Comparison of ENCODE assay signal across 1 cellular context in genomic region chr7:99384523-99384922, GRCh38.
TF ChIP-seq lines count a peak whose summit lies in the region.

No MANE protein-coding gene starts in this region.

TF ChIP-seq in HepG2, 621 proteins besides CTCF, POLR2A, EP300 and RAD21:
- no peak for TF ChIP-seq ZNF382 (CRISPR knock-in tag; IDR thresholded peaks at IDR 0.05; ENCODE audit: borderline replicate concordance)
- no peak for TF ChIP-seq SRY (CRISPR knock-in tag; IDR thresholded peaks at IDR 0.05)
- no peak for TF ChIP-seq GZF1 (CRISPR knock-in tag; IDR thresholded peaks at IDR 0.05)
- TF ChIP-seq, protein P1, sequence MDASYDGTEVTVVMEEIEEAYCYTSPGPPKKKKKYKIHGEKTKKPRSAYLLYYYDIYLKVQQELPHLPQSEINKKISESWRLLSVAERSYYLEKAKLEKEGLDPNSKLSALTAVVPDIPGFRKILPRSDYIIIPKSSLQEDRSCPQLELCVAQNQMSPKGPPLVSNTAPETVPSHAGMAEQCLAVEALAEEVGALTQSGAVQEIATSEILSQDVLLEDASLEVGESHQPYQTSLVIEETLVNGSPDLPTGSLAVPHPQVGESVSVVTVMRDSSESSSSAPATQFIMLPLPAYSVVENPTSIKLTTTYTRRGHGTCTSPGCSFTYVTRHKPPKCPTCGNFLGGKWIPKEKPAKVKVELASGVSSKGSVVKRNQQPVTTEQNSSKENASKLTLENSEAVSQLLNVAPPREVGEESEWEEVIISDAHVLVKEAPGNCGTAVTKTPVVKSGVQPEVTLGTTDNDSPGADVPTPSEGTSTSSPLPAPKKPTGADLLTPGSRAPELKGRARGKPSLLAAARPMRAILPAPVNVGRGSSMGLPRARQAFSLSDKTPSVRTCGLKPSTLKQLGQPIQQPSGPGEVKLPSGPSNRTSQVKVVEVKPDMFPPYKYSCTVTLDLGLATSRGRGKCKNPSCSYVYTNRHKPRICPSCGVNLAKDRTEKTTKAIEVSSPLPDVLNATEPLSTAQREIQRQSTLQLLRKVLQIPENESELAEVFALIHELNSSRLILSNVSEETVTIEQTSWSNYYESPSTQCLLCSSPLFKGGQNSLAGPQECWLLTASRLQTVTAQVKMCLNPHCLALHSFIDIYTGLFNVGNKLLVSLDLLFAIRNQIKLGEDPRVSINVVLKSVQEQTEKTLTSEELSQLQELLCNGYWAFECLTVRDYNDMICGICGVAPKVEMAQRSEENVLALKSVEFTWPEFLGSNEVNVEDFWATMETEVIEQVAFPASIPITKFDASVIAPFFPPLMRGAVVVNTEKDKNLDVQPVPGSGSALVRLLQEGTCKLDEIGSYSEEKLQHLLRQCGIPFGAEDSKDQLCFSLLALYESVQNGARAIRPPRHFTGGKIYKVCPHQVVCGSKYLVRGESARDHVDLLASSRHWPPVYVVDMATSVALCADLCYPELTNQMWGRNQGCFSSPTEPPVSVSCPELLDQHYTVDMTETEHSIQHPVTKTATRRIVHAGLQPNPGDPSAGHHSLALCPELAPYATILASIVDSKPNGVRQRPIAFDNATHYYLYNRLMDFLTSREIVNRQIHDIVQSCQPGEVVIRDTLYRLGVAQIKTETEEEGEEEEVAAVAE (CRISPR knock-in tag; IDR thresholded peaks at IDR 0.05; ENCODE audit: borderline replicate concordance), result no peak
- TF ChIP-seq ARNT (IDR thresholded peaks at IDR 0.05), result no peak
- no peak for TF ChIP-seq ELF3 (CRISPR knock-in tag; IDR thresholded peaks at IDR 0.05)
- TF ChIP-seq, protein P2, sequence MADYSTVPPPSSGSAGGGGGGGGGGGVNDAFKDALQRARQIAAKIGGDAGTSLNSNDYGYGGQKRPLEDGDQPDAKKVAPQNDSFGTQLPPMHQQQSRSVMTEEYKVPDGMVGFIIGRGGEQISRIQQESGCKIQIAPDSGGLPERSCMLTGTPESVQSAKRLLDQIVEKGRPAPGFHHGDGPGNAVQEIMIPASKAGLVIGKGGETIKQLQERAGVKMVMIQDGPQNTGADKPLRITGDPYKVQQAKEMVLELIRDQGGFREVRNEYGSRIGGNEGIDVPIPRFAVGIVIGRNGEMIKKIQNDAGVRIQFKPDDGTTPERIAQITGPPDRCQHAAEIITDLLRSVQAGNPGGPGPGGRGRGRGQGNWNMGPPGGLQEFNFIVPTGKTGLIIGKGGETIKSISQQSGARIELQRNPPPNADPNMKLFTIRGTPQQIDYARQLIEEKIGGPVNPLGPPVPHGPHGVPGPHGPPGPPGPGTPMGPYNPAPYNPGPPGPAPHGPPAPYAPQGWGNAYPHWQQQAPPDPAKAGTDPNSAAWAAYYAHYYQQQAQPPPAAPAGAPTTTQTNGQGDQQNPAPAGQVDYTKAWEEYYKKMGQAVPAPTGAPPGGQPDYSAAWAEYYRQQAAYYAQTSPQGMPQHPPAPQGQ (CRISPR knock-in tag; IDR thresholded peaks at IDR 0.05; ENCODE audit: borderline replicate concordance), result no peak
- no peak for TF ChIP-seq MED13 (CRISPR knock-in tag; IDR thresholded peaks at IDR 0.05)
- no peak for TF ChIP-seq MAFF (IDR thresholded peaks at IDR 0.05; ENCODE audit: low read depth, low read length)
- TF ChIP-seq SRSF4 (IDR thresholded peaks at IDR 0.05; ENCODE audit: low read depth, low read length, poor library complexity, severe bottlenecking), result no peak
- TF ChIP-seq PRMT3 (CRISPR knock-in tag; IDR thresholded peaks at IDR 0.05; ENCODE audit: borderline replicate concordance, low read depth), result no peak
- TF ChIP-seq MBNL3 (CRISPR knock-in tag; conservative IDR thresholded peaks at IDR 0.05), result no peak
- TF ChIP-seq AHDC1 (CRISPR knock-in tag; IDR thresholded peaks at IDR 0.05; ENCODE audit: borderline replicate concordance), result no peak
- no peak for TF ChIP-seq SP1 (IDR thresholded peaks at IDR 0.05)
- TF ChIP-seq SP1 (CRISPR knock-in tag; IDR thresholded peaks at IDR 0.05), result no peak
- TF ChIP-seq ZNF550 (CRISPR knock-in tag; IDR thresholded peaks at IDR 0.05; ENCODE audit: borderline replicate concordance), result no peak
- TF ChIP-seq, protein P3, sequence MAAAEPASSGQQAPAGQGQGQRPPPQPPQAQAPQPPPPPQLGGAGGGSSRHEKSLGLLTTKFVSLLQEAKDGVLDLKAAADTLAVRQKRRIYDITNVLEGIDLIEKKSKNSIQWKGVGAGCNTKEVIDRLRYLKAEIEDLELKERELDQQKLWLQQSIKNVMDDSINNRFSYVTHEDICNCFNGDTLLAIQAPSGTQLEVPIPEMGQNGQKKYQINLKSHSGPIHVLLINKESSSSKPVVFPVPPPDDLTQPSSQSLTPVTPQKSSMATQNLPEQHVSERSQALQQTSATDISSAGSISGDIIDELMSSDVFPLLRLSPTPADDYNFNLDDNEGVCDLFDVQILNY (CRISPR knock-in tag; conservative IDR thresholded peaks at IDR 0.05), result no peak
